ENCODE assay signal across 39 cellular contexts in the genomic region with DNA sequence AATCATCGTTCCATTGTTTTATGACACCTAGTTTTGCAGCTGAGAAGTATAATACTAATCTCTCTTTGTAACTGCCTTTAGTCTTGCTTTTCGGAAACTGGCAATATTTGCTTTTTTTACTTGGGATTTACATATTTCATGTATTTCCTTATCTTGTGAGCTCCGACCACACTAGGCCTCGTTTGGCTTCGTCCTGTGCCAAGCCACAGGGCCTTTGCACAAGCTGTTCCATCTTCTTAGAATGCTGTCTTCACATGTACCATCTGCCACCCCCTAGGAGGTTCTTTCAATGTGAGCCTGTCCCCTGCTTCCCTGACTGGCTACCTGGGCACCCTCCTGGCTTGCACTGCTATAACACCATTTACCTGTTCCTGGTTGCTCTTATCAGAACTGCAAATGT.
"Had no signal": no experiment of that assay in that cellular context is flagged by ENCODE, and none has a peak within 500 bp of the region (broad histone marks: within the 10 kb centered on the region; RNA-seq: fewer than 3 reads in every experiment).

No MANE protein-coding gene starts in this region.

- H3K27me3 ChIP-seq: adrenal gland, body of pancreas, brain microvascular endothelial cell, breast epithelium had no signal

- H3K36me3 Mint-ChIP-seq: activated naive CD4-positive, alpha-beta T cell treated with anti-CD3 and anti-CD28 coated beads, Interleukin-2, amount 50 U/mL, for 72 hours; activated naive CD8-positive, alpha-beta T cell treated with anti-CD3 and anti-CD28 coated beads for 36 hours had no signal

- H3K4me3 ChIP-seq: adrenal gland, body of pancreas, breast epithelium had no signal

- H3K4me1 Mint-ChIP-seq: activated CD4-positive, alpha-beta memory T cell treated with anti-CD3 and anti-CD28 coated beads, Interleukin-2, amount 10 ng/mL, durations not matched to agents 7 days and 5 days; activated CD4-positive, alpha-beta T cell treated with anti-CD3 and anti-CD28 coated beads for 36 hours; activated CD4-positive, alpha-beta T cell treated with anti-CD3 and anti-CD28 coated beads, Interleukin-2, amount 10 ng/mL, durations not matched to agents 7 days and 5 days; activated naive CD8-positive, alpha-beta T cell treated with anti-CD3 and anti-CD28 coated beads for 36 hours; activated T-helper 17 cell treated with anti-CD3 and anti-CD28 coated beads, Interleukin-2, amount 50 U/mL, for 72 hours; WTC11 had no signal

- H3K4me1 ChIP-seq: adrenal gland, breast epithelium had no signal

- H3K36me3 ChIP-seq: adrenal gland, brain microvascular endothelial cell, breast epithelium, WERI-Rb-1 had no signal

- DNase-seq: activated CD4-positive, alpha-beta memory T cell treated with anti-CD3 and anti-CD28 coated beads, Interleukin-2, amount 10 ng/mL, durations not matched to agents 7 days and 5 days; activated CD4-positive, alpha-beta T cell treated with anti-CD3 and anti-CD28 coated beads for 1 hour; activated CD4-positive, alpha-beta T cell treated with anti-CD3 and anti-CD28 coated beads for 36 hours; activated CD4-positive, alpha-beta T cell treated with anti-CD3 and anti-CD28 coated beads for 48 hours; activated CD4-positive, alpha-beta T cell treated with anti-CD3 and anti-CD28 coated beads, Interleukin-2, amount 10 ng/mL, durations not matched to agents 7 days and 5 days; activated CD4-positive, alpha-beta T cell treated with anti-CD3 and anti-CD28 coated beads, Interleukin-2, amount 50 U/mL, for 48 hours; activated CD4-positive, CD25-positive, alpha-beta regulatory T cell; activated CD8-positive, alpha-beta memory T cell treated with anti-CD3 and anti-CD28 coated beads for 24 hours; activated CD8-positive, alpha-beta memory T cell treated with anti-CD3 and anti-CD28 coated beads, Interleukin-2, amount 50 U/mL, for 4 hours; activated CD8-positive, alpha-beta T cell treated with anti-CD3 and anti-CD28 coated beads, Interleukin-2, amount 10 ng/mL, durations not matched to agents 7 days and 5 days; activated effector memory CD4-positive, alpha-beta T cell treated with anti-CD3 and anti-CD28 coated beads, Interleukin-2, amount 50 U/mL, for 16 hours; activated gamma-delta T cell treated with Interleukin-2 at 50 U/mL for 16 hours; activated naive CD4-positive, alpha-beta T cell; activated naive CD4-positive, alpha-beta T cell treated with anti-CD3 and anti-CD28 coated beads for 36 hours; activated naive CD4-positive, alpha-beta T cell treated with anti-CD3 and anti-CD28 coated beads, Interleukin-2, amount 50 U/mL, for 16 hours; activated naive CD8-positive, alpha-beta T cell treated with anti-CD3 and anti-CD28 coated beads for 36 hours; activated T-cell treated with anti-CD3 and anti-CD28 coated beads for 4 hours; activated T-cell treated with anti-CD3 and anti-CD28 coated beads, Interleukin-2, amount 50 U/mL, for 1 hour; activated T-cell treated with anti-CD3 and anti-CD28 coated beads, Interleukin-2, amount 50 U/mL, for 4 hours; activated T-cell treated with anti-CD3 and anti-CD28 coated beads, Interleukin-2, amount 50 U/mL, for 72 hours; adrenal gland; amniotic stem cell; aorta; body of pancreas; brain microvascular endothelial cell; central memory CD4-positive, alpha-beta T cell; SW 1271; T-helper 1 cell; T-helper 2 cell; T-helper 9 cell; WERI-Rb-1 had no signal

- H3K9me3 Mint-ChIP-seq: activated CD4-positive, alpha-beta T cell treated with anti-CD3 and anti-CD28 coated beads, Interleukin-2, amount 10 ng/mL, durations not matched to agents 7 days and 5 days; activated naive CD4-positive, alpha-beta T cell treated with anti-CD3 and anti-CD28 coated beads for 36 hours; activated naive CD4-positive, alpha-beta T cell treated with anti-CD3 and anti-CD28 coated beads, Interleukin-2, amount 50 U/mL, for 72 hours; activated naive CD8-positive, alpha-beta T cell treated with anti-CD3 and anti-CD28 coated beads for 36 hours had no signal

- H3K27ac ChIP-seq: adrenal gland, body of pancreas, brain microvascular endothelial cell, breast epithelium, WERI-Rb-1 had no signal

- H3K9me3 ChIP-seq: adrenal gland, body of pancreas, breast epithelium had no signal

- ATAC-seq: activated CD4-positive, alpha-beta T cell treated with anti-CD3 and anti-CD28 coated beads for 36 hours; activated CD4-positive, CD25-positive, alpha-beta regulatory T cell treated with anti-CD3 and anti-CD28 coated beads, Interleukin-2, amount 50 U/mL, for 24 hours; activated CD8-positive, alpha-beta T cell treated with anti-CD3 and anti-CD28 coated beads, Interleukin-2, amount 10 ng/mL, durations not matched to agents 7 days and 5 days; activated naive CD4-positive, alpha-beta T cell treated with anti-CD3 and anti-CD28 coated beads, Interleukin-2, amount 50 U/mL, for 72 hours; activated T-cell treated with anti-CD3 and anti-CD28 coated beads, Interleukin-2, amount 50 U/mL, for 4 hours; activated T-cell treated with anti-CD3 and anti-CD28 coated beads, Interleukin-2, amount 50 U/mL, for 72 hours; activated T-helper 17 cell treated with anti-CD3 and anti-CD28 coated beads, Interleukin-2, amount 50 U/mL, for 72 hours; body of pancreas; WTC11 had no signal

- H3K4me3 Mint-ChIP-seq: activated CD4-positive, alpha-beta memory T cell treated with anti-CD3 and anti-CD28 coated beads, Interleukin-2, amount 10 ng/mL, durations not matched to agents 7 days and 5 days; activated CD4-positive, alpha-beta T cell treated with anti-CD3 and anti-CD28 coated beads for 36 hours; activated CD4-positive, alpha-beta T cell treated with anti-CD3 and anti-CD28 coated beads, Interleukin-2, amount 10 ng/mL, durations not matched to agents 7 days and 5 days; activated CD8-positive, alpha-beta T cell treated with anti-CD3 and anti-CD28 coated beads, Interleukin-2, amount 10 ng/mL, durations not matched to agents 7 days and 5 days; activated naive CD4-positive, alpha-beta T cell treated with anti-CD3 and anti-CD28 coated beads for 36 hours; activated naive CD8-positive, alpha-beta T cell treated with anti-CD3 and anti-CD28 coated beads for 36 hours; activated T-cell treated with anti-CD3 and anti-CD28 coated beads, Interleukin-2, amount 50 U/mL, for 4 hours; activated T-cell treated with anti-CD3 and anti-CD28 coated beads, Interleukin-2, amount 50 U/mL, for 72 hours; activated T-helper 1 cell treated with anti-CD3 and anti-CD28 coated beads, Interleukin-12 subunit alpha, Interleukin-12 subunit beta, Interleukin-2, Interleukin-4 antibody, amounts not matched to agents 30 ng/mL and 10 ng/mL and 1 ng/mL, durations not matched to agents 14 hours and 24 hours and 36 hours; activated T-helper 17 cell treated with anti-CD3 and anti-CD28 coated beads, Interleukin-2, amount 50 U/mL, for 72 hours; T-helper 1 cell treated with Interleukin-12 subunit alpha and Interleukin-12 subunit beta and Interleukin-4 antibody, amounts not matched to agents 30 μg/mL and 1 μg/mL, for 36 hours; T-helper 2 cell treated with Interferon-gamma antibody and Interleukin-4, amounts not matched to agents 5 μg/mL and 100 μg/mL, for 36 hours; WTC11 had no signal

- H3K27ac Mint-ChIP-seq: activated CD4-positive, alpha-beta memory T cell treated with anti-CD3 and anti-CD28 coated beads, Interleukin-2, amount 10 ng/mL, durations not matched to agents 7 days and 5 days; activated CD4-positive, alpha-beta T cell treated with anti-CD3 and anti-CD28 coated beads for 36 hours; activated CD4-positive, alpha-beta T cell treated with anti-CD3 and anti-CD28 coated beads, Interleukin-2, amount 10 ng/mL, durations not matched to agents 7 days and 5 days; activated CD8-positive, alpha-beta T cell treated with anti-CD3 and anti-CD28 coated beads, Interleukin-2, amount 10 ng/mL, durations not matched to agents 7 days and 5 days; activated naive CD4-positive, alpha-beta T cell treated with anti-CD3 and anti-CD28 coated beads for 36 hours; activated naive CD4-positive, alpha-beta T cell treated with anti-CD3 and anti-CD28 coated beads, Interleukin-2, amount 50 U/mL, for 72 hours; activated naive CD8-positive, alpha-beta T cell treated with anti-CD3 and anti-CD28 coated beads for 36 hours; activated T-cell treated with anti-CD3 and anti-CD28 coated beads, Interleukin-2, amount 50 U/mL, for 72 hours; activated T-helper 1 cell treated with anti-CD3 and anti-CD28 coated beads, Interleukin-12 subunit alpha, Interleukin-12 subunit beta, Interleukin-2, Interleukin-4 antibody, amounts not matched to agents 30 ng/mL and 10 ng/mL and 1 ng/mL, durations not matched to agents 14 hours and 24 hours and 36 hours; activated T-helper 17 cell treated with anti-CD3 and anti-CD28 coated beads, Interleukin-2, amount 50 U/mL, for 72 hours; T-helper 1 cell treated with Interleukin-12 subunit alpha and Interleukin-12 subunit beta and Interleukin-4 antibody, amounts not matched to agents 30 μg/mL and 1 μg/mL, for 36 hours; T-helper 2 cell treated with Interferon-gamma antibody and Interleukin-4, amounts not matched to agents 5 μg/mL and 100 μg/mL, for 36 hours; WTC11 had no signal

- H3K27me3 Mint-ChIP-seq: activated CD4-positive, alpha-beta memory T cell treated with anti-CD3 and anti-CD28 coated beads, Interleukin-2, amount 10 ng/mL, durations not matched to agents 7 days and 5 days; activated CD4-positive, alpha-beta T cell treated with anti-CD3 and anti-CD28 coated beads for 36 hours; activated CD4-positive, alpha-beta T cell treated with anti-CD3 and anti-CD28 coated beads, Interleukin-2, amount 10 ng/mL, durations not matched to agents 7 days and 5 days; activated T-helper 17 cell treated with anti-CD3 and anti-CD28 coated beads, Interleukin-2, amount 50 U/mL, for 72 hours had no signal
